ENCODE assay signal across 1 cellular context in genomic region chr18:36186461-36187137, GRCh38.
TF ChIP-seq lines count a peak whose summit lies in the region.

No MANE protein-coding gene starts in this region.

TF ChIP-seq in IMR-90, 13 proteins besides CTCF, POLR2A, EP300 and RAD21 (continued from another document):
- no peak for TF ChIP-seq USF2 (IDR thresholded peaks at IDR 0.05; ENCODE audit: low read depth, low read length)
- TF ChIP-seq MXI1 (IDR thresholded peaks at IDR 0.05; ENCODE audit: borderline replicate concordance, low read depth, low read length): no peak
- TF ChIP-seq ELK1 (IDR thresholded peaks at IDR 0.05; ENCODE audit: borderline replicate concordance, low read depth, low read length): no peak
